22 cellular contexts compared by ENCODE assay signal in genomic region chr1:23441446-23442148, GRCh38. TPM values are rescaled to one million over a fixed set of nuclear protein-coding genes. Genes with fewer than 3 reads are reported as not detected.
DNase-seq lines count a peak whose midpoint lies in the region; ATAC-seq, FAIRE-seq and TF ChIP-seq lines count a peak whose summit lies in the region.
"Had no signal": no experiment of that assay in that cellular context is flagged by ENCODE, and none has a peak within 500 bp of the region (broad histone marks: within the 10 kb centered on the region; RNA-seq: fewer than 3 reads in every experiment).

No MANE protein-coding gene starts in this region.

- BruUV-seq in MCF 10A (replicated peaks; lab: Mats Ljungman, UMichigan) = no TSS peak
- BruUV-seq in mammary epithelial cell (replicated peaks; lab: Mats Ljungman, UMichigan) = no TSS peak
- BruUV-seq in HepG2 (replicated peaks; lab: Mats Ljungman, UMichigan) = no TSS peak
- BruUV-seq in PC-9 (replicated peaks; lab: Mats Ljungman, UMichigan) = no TSS peak

- H3K4me1 Mint-ChIP-seq in MCF 10A (ENCODE audit: insufficient read depth, unreplicated experiment) = peaks cover 6% of the 10 kb centered on the region
- H3K4me1 Mint-ChIP-seq: B cell had no signal

- no peak for TF ChIP-seq RAD21 in HepG2 (CRISPR knock-in tag; IDR thresholded peaks at IDR 0.05)

- H3K27ac ChIP-seq in mammary epithelial cell (ENCODE audit: insufficient read depth, low read depth, low read length) (no peak overlapping the region), HepG2 (ENCODE audit: extremely low read length, insufficient read depth, low read length) (no peak overlapping the region), right lobe of liver (no peak overlapping the region), right cardiac atrium (ENCODE audit: low read length) (no peak overlapping the region), testis (no peak overlapping the region), PC-9 (no peak overlapping the region)
- H3K27ac ChIP-seq: BLaER1 treated with 17β-estradiol and CSF1 and Interleukin-3, amounts not matched to agents 10 nM and 100 nM had no signal

- TF ChIP-seq EP300 in HepG2 (IDR thresholded peaks at IDR 0.05; ENCODE audit: low read depth in 2 of 2, low read length in 2 of 2) = no peak
- no peak for TF ChIP-seq EP300 in HepG2 (CRISPR knock-in tag; IDR thresholded peaks at IDR 0.05; ENCODE audit: borderline replicate concordance)

- no peaks in the 10 kb centered on the region for H3K4me1 ChIP-seq in mammary epithelial cell (ENCODE audit: insufficient read depth, low read length)
- H3K4me1 ChIP-seq in HepG2 (ENCODE audit: insufficient read depth, low read length) = peaks cover 11% of the 10 kb centered on the region
- peaks cover 0 to 21% (median 3%) of the 10 kb centered on the region in 4 donors for H3K4me1 ChIP-seq in right lobe of liver
- H3K4me1 ChIP-seq in right cardiac atrium (ENCODE audit: control insufficient read depth, insufficient read depth, low read length) = no peaks in the 10 kb centered on the region
- H3K4me1 ChIP-seq in testis = peaks cover 4% of the 10 kb centered on the region
- H3K4me1 ChIP-seq in PC-9 (replicated peaks; ENCODE audit: insufficient read depth) = no peaks in the 10 kb centered on the region

- H3K27ac Mint-ChIP-seq in MCF 10A (ENCODE audit: low read depth, unreplicated experiment) = peak overlapping the region; percentile 73
- H3K27ac Mint-ChIP-seq: B cell; CD8-positive, alpha-beta T cell; HFFc6 had no signal

- CTCF ChIA-PET in MCF 10A (lab: Yijun Ruan, JAX) = interaction anchor here (1.0 kb wide), 1 partner anchor 38 kb away, joined by 6 read pairs; no protein-coding TSS in a partner anchor
- CTCF ChIA-PET in mammary epithelial cell (lab: Charles Lee; ENCODE audit: low non-redundant PET) = no interaction called here
- CTCF ChIA-PET in HepG2 (lab: Yijun Ruan, JAX; ENCODE audit: low intra/inter-chr PET ratio, low total read pairs) = no interaction called here
- CTCF ChIA-PET in PC-9 (lab: Charles Lee) = no interaction called here

- TF ChIP-seq CTCF in MCF 10A (IDR thresholded peaks at IDR 0.05; ENCODE audit: unreplicated experiment) (no peak), mammary epithelial cell (conservative IDR thresholded peaks at IDR 0.05 in 1 of 2, IDR thresholded peaks at IDR 0.05 in 1 of 2; ENCODE audit: extremely low read depth in 1 of 2, insufficient read depth in 1 of 2, low read depth in 1 of 2, low read length in 2 of 2) (no peak), HepG2 (CRISPR knock-in tag; IDR thresholded peaks at IDR 0.05) (no peak), right lobe of liver (IDR thresholded peaks at IDR 0.05) (no peak), testis (IDR thresholded peaks at IDR 0.05) (no peak), PC-9 (conservative IDR thresholded peaks at IDR 0.05) (no peak)

- no peaks in the 10 kb centered on the region for H3K27me3 Mint-ChIP-seq in MCF 10A (ENCODE audit: insufficient read depth, unreplicated experiment)

- intact Hi-C loops in MCF 10A (cut with micrococcal nuclease) = no loop called here
- intact Hi-C loops in mammary epithelial cell (cut with micrococcal nuclease) = no loop called here
- intact Hi-C loops in HepG2 (cut with micrococcal nuclease; ENCODE audit: unreplicated experiment) = no loop called here
- intact Hi-C loops in right lobe of liver (cut with DNase I) = no loop called here
- intact Hi-C loops in right cardiac atrium (cut with DNase I) = no loop called here
- intact Hi-C loops in testis (cut with DNase I; ENCODE audit: low total_unique reads) = no loop called here
- intact Hi-C loops in PC-9 (cut with micrococcal nuclease; ENCODE audit: unreplicated experiment) = no loop called here

- 97% methylated on average over 5 of the region's 8 CpGs for WGBS in mammary epithelial cell (ENCODE audit: low coverage, missing lambda C conversion rate)
- WGBS in HepG2 (ENCODE audit: low lambda C conversion rate) = 95% methylated on average over 8 of the region's 8 CpGs
- WGBS in right lobe of liver (ENCODE audit: insufficient coverage, low coverage, low lambda C conversion rate, missing lambda C conversion rate) = 92% methylated on average over 7 of the region's 8 CpGs
- WGBS in right cardiac atrium = 62% methylated on average over 8 of the region's 8 CpGs
- WGBS in testis, 2 donors = 66 to 75% methylated on average over 6 to 8 of the region's 8 CpGs

- dilution Hi-C loops in mammary epithelial cell (cut with HindIII; ENCODE audit: low sequenced_read_pairs) = no loop called here

- H3K9me3 ChIP-seq in mammary epithelial cell (replicated peaks; ENCODE audit: insufficient read depth, low read length) (no peaks in the 10 kb centered on the region), HepG2 (ENCODE audit: low read length) (no peaks in the 10 kb centered on the region), right lobe of liver (no peaks in the 10 kb centered on the region), right cardiac atrium (ENCODE audit: control insufficient read depth, low read length) (no peaks in the 10 kb centered on the region), testis (no peaks in the 10 kb centered on the region), PC-9 (ENCODE audit: insufficient read depth, low read depth) (no peaks in the 10 kb centered on the region)
- H3K9me3 ChIP-seq: BLaER1 treated with 17β-estradiol and CSF1 and Interleukin-3, amounts not matched to agents 10 nM and 100 nM had no signal

- no peak for DNase-seq in MCF 10A (ENCODE audit: unreplicated experiment)
- DNase-seq in mammary epithelial cell = no peak
- DNase-seq in HepG2 (ENCODE audit: low spot score) = no peak
- DNase-seq in right lobe of liver = no peak
- DNase-seq in right cardiac atrium = peak; percentile 71 to 84 (median 75)
- DNase-seq in testis = peak; percentile 24
- no peak for DNase-seq in NCI-H187 (lab: John Stamatoyannopoulos, UW)
- DNase-seq in PC-9 = no peak
- DNase-seq: Calu3; CD8-positive, alpha-beta T cell; DMS53; DND-41; EL; GOT3; H7; HFFc6 had no signal

- ATAC-seq in HepG2 (no peak), right lobe of liver (no peak), right cardiac atrium (peak; percentile 18 to 25)
- ATAC-seq: CD8-positive, alpha-beta T cell; GM12878; HCT116 had no signal

- H4K20me1 ChIP-seq in mammary epithelial cell (ENCODE audit: insufficient read depth, low read length) = no peaks in the 10 kb centered on the region
- H4K20me1 ChIP-seq in HepG2 (ENCODE audit: insufficient read depth, low read length) = no peaks in the 10 kb centered on the region
- no peaks in the 10 kb centered on the region for H4K20me1 ChIP-seq in PC-9 (ENCODE audit: insufficient read depth)

- H3K79me2 ChIP-seq in mammary epithelial cell (ENCODE audit: insufficient read depth, low read length) = no peaks in the 10 kb centered on the region
- H3K79me2 ChIP-seq in HepG2 (ENCODE audit: insufficient read depth, low read length) = no peaks in the 10 kb centered on the region
- H3K79me2 ChIP-seq in PC-9 (ENCODE audit: low read depth) = no peaks in the 10 kb centered on the region

- no peaks in the 10 kb centered on the region for H3K36me3 ChIP-seq in mammary epithelial cell (ENCODE audit: insufficient read depth, low read length)
- H3K36me3 ChIP-seq in HepG2 (replicated peaks in 1 of 2; ENCODE audit: control insufficient read depth in 1 of 2, insufficient read depth in 2 of 2, low read length in 2 of 2) = peaks cover 11 to 41% of the 10 kb centered on the region in 2 experiments; a peak in 4 of 5 replicates
- peaks cover 0 to 11% (median 0%) of the 10 kb centered on the region in 4 donors for H3K36me3 ChIP-seq in right lobe of liver
- no peaks in the 10 kb centered on the region for H3K36me3 ChIP-seq in testis (ENCODE audit: low read depth, missing control alignments)
- no peaks in the 10 kb centered on the region for H3K36me3 ChIP-seq in PC-9 (ENCODE audit: low read depth)

- POLR2A ChIA-PET in MCF 10A (lab: Yijun Ruan, JAX) = interaction anchor here (1.6 kb wide), 1 partner anchor 14 kb away, joined by 3 read pairs; no protein-coding TSS in a partner anchor
- POLR2A ChIA-PET in HepG2 (lab: Yijun Ruan, JAX) = interaction anchor here (1.6 kb wide), 1 partner anchor 97 kb away, joined by 5 read pairs; the partner anchor contains the start of gene HNRNPR
- POLR2A ChIA-PET in PC-9 (lab: Charles Lee; ENCODE audit: unreplicated experiment) = no interaction called here

- FAIRE-seq in HepG2 (lab: Jason Lieb, UNC) = no peak
- FAIRE-seq: GM12878, HTR-8/SVneo had no signal

- H2AFZ ChIP-seq in mammary epithelial cell (ENCODE audit: low read depth, low read length) (no peak overlapping the region), HepG2 (ENCODE audit: low read length) (no peak overlapping the region), PC-9 (no peak overlapping the region)

- H3K9me3 Mint-ChIP-seq in MCF 10A (ENCODE audit: unreplicated experiment) = no peaks in the 10 kb centered on the region
- H3K9me3 Mint-ChIP-seq: CD8-positive, alpha-beta T cell; HFFc6 had no signal

- H3K9me2 ChIP-seq in PC-9 (ENCODE audit: insufficient read depth) = no peaks in the 10 kb centered on the region

- H3K9ac ChIP-seq in mammary epithelial cell (ENCODE audit: insufficient read depth, low read length) = no peak overlapping the region
- H3K9ac ChIP-seq in HepG2 (ENCODE audit: insufficient read depth, low read depth, low read length) = no peak overlapping the region
- H3K9ac ChIP-seq: BLaER1 treated with 17β-estradiol and CSF1 and Interleukin-3, amounts not matched to agents 10 nM and 100 nM had no signal

- H3K4me3 Mint-ChIP-seq in MCF 10A (ENCODE audit: unreplicated experiment) = no peak overlapping the region
- H3K4me3 Mint-ChIP-seq: B cell; CD8-positive, alpha-beta T cell; HFFc6 had no signal

- in situ Hi-C loops in mammary epithelial cell (cut with MboI; ENCODE audit: low sequenced_read_pairs in 2 of 2) (no loop called here), HepG2 (cut with HindIII; ENCODE audit: extremely low pct_ligation_motif_present, low pct_unique_long_range_greater_than_20kb) (no loop called here)

- H3K27me3 ChIP-seq in mammary epithelial cell (ENCODE audit: insufficient read depth, low read length) = no peaks in the 10 kb centered on the region
- no peaks in the 10 kb centered on the region for H3K27me3 ChIP-seq in HepG2 (ENCODE audit: control insufficient read depth in 1 of 2, insufficient read depth in 2 of 2, low read length in 2 of 2)
- no peaks in the 10 kb centered on the region for H3K27me3 ChIP-seq in right lobe of liver
- H3K27me3 ChIP-seq in right cardiac atrium (ENCODE audit: control insufficient read depth, insufficient read depth) = no peaks in the 10 kb centered on the region
- no peaks in the 10 kb centered on the region for H3K27me3 ChIP-seq in testis
- H3K27me3 ChIP-seq in PC-9 (ENCODE audit: insufficient read depth, low read depth) = no peaks in the 10 kb centered on the region
- H3K27me3 ChIP-seq: BLaER1 treated with 17β-estradiol and CSF1 and Interleukin-3, amounts not matched to agents 10 nM and 100 nM had no signal

- peaks cover 19% of the 10 kb centered on the region for H3K36me3 Mint-ChIP-seq in MCF 10A (ENCODE audit: insufficient read depth, unreplicated experiment)
- H3K36me3 Mint-ChIP-seq: CD8-positive, alpha-beta T cell had no signal

- H3K4me3 ChIP-seq in mammary epithelial cell (replicated peaks in 1 of 3; ENCODE audit: insufficient read depth in 1 of 3, low read depth in 2 of 3, low read length in 3 of 3) (no peak overlapping the region), HepG2 (replicated peaks in 1 of 3; ENCODE audit: insufficient read depth in 1 of 3, low read depth in 2 of 3, low read length in 3 of 3) (no peak overlapping the region), right lobe of liver (no peak overlapping the region), right cardiac atrium (ENCODE audit: low read length) (no peak overlapping the region), testis (no peak overlapping the region), PC-9 (no peak overlapping the region)
- H3K4me3 ChIP-seq: BLaER1 treated with 17β-estradiol and CSF1 and Interleukin-3, amounts not matched to agents 10 nM and 100 nM; GM12878 had no signal

- H3K4me2 ChIP-seq in mammary epithelial cell (ENCODE audit: insufficient read depth, low read depth, low read length) (no peak overlapping the region), HepG2 (ENCODE audit: low read depth, low read length) (no peak overlapping the region), PC-9 (no peak overlapping the region)
- H3K4me2 ChIP-seq: BLaER1 treated with 17β-estradiol and CSF1 and Interleukin-3, amounts not matched to agents 10 nM and 100 nM had no signal

- H3F3A ChIP-seq in PC-9 (ENCODE audit: insufficient read depth, low read depth) = no peaks in the 10 kb centered on the region

- TF ChIP-seq POLR2A in HepG2 (IDR thresholded peaks at IDR 0.05; ENCODE audit: insufficient read depth in 1 of 2, low read depth in 2 of 2, low read length in 2 of 2) (no peak), right lobe of liver (IDR thresholded peaks at IDR 0.05) (no peak), testis (IDR thresholded peaks at IDR 0.05) (no peak)

RNA-seq across cellular contexts. Expression of gene TCEA3, which starts 17.0 kb away (rescaled TPM):
- total RNA-seq in MCF 10A (2022) (0.49 and 1.5 TPM in 2 replicates), mammary epithelial cell (1 to 10 TPM in 1 of 2 donors, under 1 TPM in 1; 0.24 to 1.5 TPM), HepG2 (2016; rRNA removed; fragmentation: Illumina TruSeq; extraction: Trizol) (81.5 and 84.6 TPM in 2 replicates), right lobe of liver (10 to 100 TPM; 53.3 to 94.0 (median 63.2) TPM), right cardiac atrium (10 to 100 TPM; 36.4 to 79.5 (median 49.1) TPM), testis (10 to 100 TPM; 12.6 to 14.7 TPM), PC-9 (2021) (2.7 and 3.5 TPM in 2 replicates)
- polyA plus RNA-seq in mammary epithelial cell (0.56 TPM), HepG2 (2011; rRNA removed) (55.5 and 57.9 TPM in 2 replicates), right cardiac atrium (48.7 TPM), testis (ENCODE audit: insufficient read depth, low read depth, low replicate concordance) (10.8 TPM)
- not detected for polyA minus RNA-seq in mammary epithelial cell
- total RNA-seq in HepG2 (2016; cell fraction: cytosol; rRNA removed; fragmentation: Illumina TruSeq; extraction: Trizol; ENCODE audit: low read depth) = 62.6 and 67.5 TPM in 2 replicates
- 77.6 and 83.3 TPM in 2 replicates for total RNA-seq in HepG2 (2016; cell fraction: insoluble cytoplasmic fraction; rRNA removed; fragmentation: Illumina TruSeq; extraction: Trizol)
- 58.1 and 63.2 TPM in 2 replicates for total RNA-seq in HepG2 (2016; cell fraction: membrane; rRNA removed; fragmentation: Illumina TruSeq; extraction: Trizol)
- 55.6 and 64.4 TPM in 2 replicates for total RNA-seq in HepG2 (2016; cell fraction: nucleus; rRNA removed; fragmentation: Illumina TruSeq; extraction: Trizol)
- polyA plus RNA-seq in HepG2 (2011; cell fraction: cytosol; rRNA removed) = 41.6 and 53.2 TPM in 2 replicates
- polyA plus RNA-seq in HepG2 (2011; cell fraction: nucleus; rRNA removed) = 94.8 and 103 TPM in 2 replicates
- 43.1 and 68.0 TPM in 2 replicates for polyA plus RNA-seq in HepG2 (2012)
- polyA plus RNA-seq in HepG2 (2016; cell fraction: cytosol; fragmentation: Illumina TruSeq; extraction: Trizol; ENCODE audit: low read depth) = 77.6 and 80.8 TPM in 2 replicates
- polyA plus RNA-seq in HepG2 (2016; cell fraction: insoluble cytoplasmic fraction; fragmentation: Illumina TruSeq; extraction: Trizol; ENCODE audit: low read depth) = 107 and 119 TPM in 2 replicates
- polyA plus RNA-seq in HepG2 (2016; cell fraction: membrane; fragmentation: Illumina TruSeq; extraction: Trizol; ENCODE audit: low read depth) = 67.2 and 70.2 TPM in 2 replicates
- polyA plus RNA-seq in HepG2 (2016; cell fraction: nucleus; fragmentation: Illumina TruSeq; extraction: Trizol; ENCODE audit: insufficient read depth, low read depth) = 133 and 140 TPM in 2 replicates
- polyA minus RNA-seq in HepG2 (2011; rRNA and poly(A)+ RNA removed; ENCODE audit: low replicate concordance) = 2.4 and 21.3 TPM in 2 replicates
- 14.4 and 14.5 TPM in 2 replicates for polyA minus RNA-seq in HepG2 (2011; cell fraction: cytosol; rRNA and poly(A)+ RNA removed)
- polyA minus RNA-seq in HepG2 (2011; cell fraction: nucleus; rRNA and poly(A)+ RNA removed) = 28.3 and 31.7 TPM in 2 replicates
- total RNA-seq: A172, B cell had no signal

RNA-seq across cellular contexts. Expression of gene ASAP3, which starts 42.4 kb away (rescaled TPM):
- total RNA-seq in MCF 10A (2022) (11.1 and 11.2 TPM in 2 replicates), mammary epithelial cell (10 to 100 TPM; 11.8 to 22.0 TPM), HepG2 (2016; rRNA removed; fragmentation: Illumina TruSeq; extraction: Trizol) (28.6 and 37.0 TPM in 2 replicates), right lobe of liver (10 to 100 TPM; 12.3 to 22.1 (median 16.6) TPM), right cardiac atrium (10 to 100 TPM; 31.4 to 45.2 (median 34.1) TPM), testis (10 to 100 TPM; 43.1 to 48.0 TPM), PC-9 (2021) (17.6 and 24.1 TPM in 2 replicates)
- polyA plus RNA-seq in mammary epithelial cell (11.1 TPM), HepG2 (2011; rRNA removed) (32.6 and 39.4 TPM in 2 replicates), right cardiac atrium (34.2 TPM), testis (ENCODE audit: insufficient read depth, low read depth, low replicate concordance) (34.1 TPM)
- polyA minus RNA-seq in mammary epithelial cell = 24.1 TPM
- total RNA-seq in HepG2 (2016; cell fraction: cytosol; rRNA removed; fragmentation: Illumina TruSeq; extraction: Trizol; ENCODE audit: low read depth) = 2.7 and 3.4 TPM in 2 replicates
- 22.9 and 36.7 TPM in 2 replicates for total RNA-seq in HepG2 (2016; cell fraction: insoluble cytoplasmic fraction; rRNA removed; fragmentation: Illumina TruSeq; extraction: Trizol)
- total RNA-seq in HepG2 (2016; cell fraction: membrane; rRNA removed; fragmentation: Illumina TruSeq; extraction: Trizol) = 11.2 and 12.2 TPM in 2 replicates
- total RNA-seq in HepG2 (2016; cell fraction: nucleus; rRNA removed; fragmentation: Illumina TruSeq; extraction: Trizol) = 38.3 and 42.3 TPM in 2 replicates
- polyA plus RNA-seq in HepG2 (2011; cell fraction: cytosol; rRNA removed) = 15.0 and 17.0 TPM in 2 replicates
- 159 and 182 TPM in 2 replicates for polyA plus RNA-seq in HepG2 (2011; cell fraction: nucleus; rRNA removed)
- polyA plus RNA-seq in HepG2 (2012) = 11.8 and 19.4 TPM in 2 replicates
- 1.9 and 2.7 TPM in 2 replicates for polyA plus RNA-seq in HepG2 (2016; cell fraction: cytosol; fragmentation: Illumina TruSeq; extraction: Trizol; ENCODE audit: low read depth)
- 17.8 and 23.3 TPM in 2 replicates for polyA plus RNA-seq in HepG2 (2016; cell fraction: insoluble cytoplasmic fraction; fragmentation: Illumina TruSeq; extraction: Trizol; ENCODE audit: low read depth)
- polyA plus RNA-seq in HepG2 (2016; cell fraction: membrane; fragmentation: Illumina TruSeq; extraction: Trizol; ENCODE audit: low read depth) = 5.9 and 6.1 TPM in 2 replicates
- 81.5 and 89.0 TPM in 2 replicates for polyA plus RNA-seq in HepG2 (2016; cell fraction: nucleus; fragmentation: Illumina TruSeq; extraction: Trizol; ENCODE audit: insufficient read depth, low read depth)
- 8.3 and 44.4 TPM in 2 replicates for polyA minus RNA-seq in HepG2 (2011; rRNA and poly(A)+ RNA removed; ENCODE audit: low replicate concordance)
- polyA minus RNA-seq in HepG2 (2011; cell fraction: cytosol; rRNA and poly(A)+ RNA removed) = 11.9 and 18.9 TPM in 2 replicates
- polyA minus RNA-seq in HepG2 (2011; cell fraction: nucleus; rRNA and poly(A)+ RNA removed) = 19.4 and 24.2 TPM in 2 replicates

Comparison
In these comparisons a context has a peak if more than half of its experiments do, and no peak if none do; other contexts are left out.
1. DNase-seq: peak in right cardiac atrium (3 of 3) and testis (single experiment); none in MCF 10A (single experiment), mammary epithelial cell (single experiment), HepG2 (single experiment), right lobe of liver (0 of 3), NCI-H187 (0 of 2) and PC-9 (0 of 2).
2. ATAC-seq: peak in right cardiac atrium (2 of 2); none in HepG2 (single experiment) and right lobe of liver (0 of 4).